In genomic region chr20:57638173-57638894, GRCh38 we compare ENCODE assay signal across 2 cellular contexts.
TF ChIP-seq lines count a peak whose summit lies in the region.

No MANE protein-coding gene starts in this region.

TF ChIP-seq in HepG2, 621 proteins besides CTCF, POLR2A, EP300 and RAD21:
- 0 out of 2 replicates have a peak, but pooled peaks have one; percentile 24 for TF ChIP-seq EZH2 (conservative IDR thresholded peaks at IDR 0.05; ENCODE audit: low read depth, low read length)
- no peak for TF ChIP-seq ZFP36L2 (CRISPR knock-in tag; IDR thresholded peaks at IDR 0.05)

TF ChIP-seq in GM23338, 12 proteins besides CTCF, POLR2A, EP300 and RAD21:
- TF ChIP-seq STAT1 (IDR thresholded peaks at IDR 0.05; ENCODE audit: unreplicated experiment): no peak
- no peak for TF ChIP-seq POLR2AphosphoS5 (IDR thresholded peaks at IDR 0.05; ENCODE audit: low read depth)
- TF ChIP-seq EZH2phosphoT487 (IDR thresholded peaks at IDR 0.05; ENCODE audit: unreplicated experiment): no peak
- no peak for TF ChIP-seq ZNF462 (CRISPR knock-in tag; IDR thresholded peaks at IDR 0.05)
- TF ChIP-seq CREB1 (CRISPR knock-in tag; IDR thresholded peaks at IDR 0.05; ENCODE audit: low read depth): no peak
- TF ChIP-seq, protein P1, sequence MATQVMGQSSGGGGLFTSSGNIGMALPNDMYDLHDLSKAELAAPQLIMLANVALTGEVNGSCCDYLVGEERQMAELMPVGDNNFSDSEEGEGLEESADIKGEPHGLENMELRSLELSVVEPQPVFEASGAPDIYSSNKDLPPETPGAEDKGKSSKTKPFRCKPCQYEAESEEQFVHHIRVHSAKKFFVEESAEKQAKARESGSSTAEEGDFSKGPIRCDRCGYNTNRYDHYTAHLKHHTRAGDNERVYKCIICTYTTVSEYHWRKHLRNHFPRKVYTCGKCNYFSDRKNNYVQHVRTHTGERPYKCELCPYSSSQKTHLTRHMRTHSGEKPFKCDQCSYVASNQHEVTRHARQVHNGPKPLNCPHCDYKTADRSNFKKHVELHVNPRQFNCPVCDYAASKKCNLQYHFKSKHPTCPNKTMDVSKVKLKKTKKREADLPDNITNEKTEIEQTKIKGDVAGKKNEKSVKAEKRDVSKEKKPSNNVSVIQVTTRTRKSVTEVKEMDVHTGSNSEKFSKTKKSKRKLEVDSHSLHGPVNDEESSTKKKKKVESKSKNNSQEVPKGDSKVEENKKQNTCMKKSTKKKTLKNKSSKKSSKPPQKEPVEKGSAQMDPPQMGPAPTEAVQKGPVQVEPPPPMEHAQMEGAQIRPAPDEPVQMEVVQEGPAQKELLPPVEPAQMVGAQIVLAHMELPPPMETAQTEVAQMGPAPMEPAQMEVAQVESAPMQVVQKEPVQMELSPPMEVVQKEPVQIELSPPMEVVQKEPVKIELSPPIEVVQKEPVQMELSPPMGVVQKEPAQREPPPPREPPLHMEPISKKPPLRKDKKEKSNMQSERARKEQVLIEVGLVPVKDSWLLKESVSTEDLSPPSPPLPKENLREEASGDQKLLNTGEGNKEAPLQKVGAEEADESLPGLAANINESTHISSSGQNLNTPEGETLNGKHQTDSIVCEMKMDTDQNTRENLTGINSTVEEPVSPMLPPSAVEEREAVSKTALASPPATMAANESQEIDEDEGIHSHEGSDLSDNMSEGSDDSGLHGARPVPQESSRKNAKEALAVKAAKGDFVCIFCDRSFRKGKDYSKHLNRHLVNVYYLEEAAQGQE (IDR thresholded peaks at IDR 0.05; ENCODE audit: unreplicated experiment): no peak
- TF ChIP-seq ETS1 (IDR thresholded peaks at IDR 0.05): no peak
- no peak for TF ChIP-seq ZNF331 (CRISPR knock-in tag; IDR thresholded peaks at IDR 0.05; ENCODE audit: low read depth)
- no peak for TF ChIP-seq EZH2 (IDR thresholded peaks at IDR 0.05; ENCODE audit: low read depth, unreplicated experiment)
- no peak for TF ChIP-seq JUNB (IDR thresholded peaks at IDR 0.05; ENCODE audit: unreplicated experiment)
- no peak for TF ChIP-seq ZNF114 (CRISPR knock-in tag; IDR thresholded peaks at IDR 0.05)
- no peak for TF ChIP-seq NANOG (IDR thresholded peaks at IDR 0.05; ENCODE audit: borderline replicate concordance)
